Comparison of ENCODE assay signal across 17 cellular contexts in genomic region chr11:77448269-77448668, GRCh38.
"Had no signal": no experiment of that assay in that cellular context is flagged by ENCODE, and none has a peak within 500 bp of the region (broad histone marks: within the 10 kb centered on the region; RNA-seq: fewer than 3 reads in every experiment).

No MANE protein-coding gene starts in this region.

- H3K9ac ChIP-seq: parathyroid adenoma had no signal

- H3K9me3 ChIP-seq: esophagus squamous epithelium, left lung, tibial artery had no signal

- H3K27me3 Mint-ChIP-seq: activated CD4-positive, alpha-beta T cell treated with anti-CD3 and anti-CD28 coated beads, Interleukin-2, amount 10 ng/mL, durations not matched to agents 24 days and 14 days; memory B cell; naive thymus-derived CD8-positive, alpha-beta T cell; stimulated activated naive B cell treated with anti-CD40 and anti-IgM and Interleukin-4, amounts not matched to agents 10 μg/mL and 1 μg/mL and 100 μg/mL, for 72 hours had no signal

- H3K36me3 Mint-ChIP-seq: memory B cell; naive thymus-derived CD8-positive, alpha-beta T cell; stimulated activated naive B cell treated with anti-CD40 and anti-IgM and Interleukin-4, amounts not matched to agents 10 μg/mL and 1 μg/mL and 100 μg/mL, for 72 hours had no signal

- DNase-seq: activated CD4-positive, CD25-positive, alpha-beta regulatory T cell; activated CD8-positive, alpha-beta memory T cell treated with anti-CD3 and anti-CD28 coated beads for 24 hours; activated naive CD4-positive, alpha-beta T cell treated with Interleukin-2 at 50 U/mL for 16 hours; effector CD4-positive, alpha-beta T cell; esophagus squamous epithelium; kidney; left lung; naive thymus-derived CD8-positive, alpha-beta T cell; retina; stimulated activated CD4-positive, alpha-beta T cell treated with anti-CD3 and anti-CD28 coated beads, Interleukin-15, amount 100 ng/mL, for 24 hours; stimulated activated CD4-positive, alpha-beta T cell treated with anti-CD3 and anti-CD28 coated beads, Interleukin-4, amount 100 ng/mL, for 1 hour; tibial artery had no signal

- ATAC-seq: left lung had no signal

- H2AFZ ChIP-seq: hepatocyte, parathyroid adenoma had no signal

- H3K79me2 ChIP-seq: parathyroid adenoma had no signal

- H3K36me3 ChIP-seq: esophagus squamous epithelium, left lung, tibial artery had no signal

- H3K4me1 ChIP-seq: parathyroid adenoma, tibial artery had no signal

- H3K27me3 ChIP-seq: esophagus squamous epithelium, hepatocyte, left lung, tibial artery had no signal

- H3K9me3 Mint-ChIP-seq: activated CD4-positive, alpha-beta T cell treated with anti-CD3 and anti-CD28 coated beads, Interleukin-2, amount 10 ng/mL, durations not matched to agents 24 days and 14 days; memory B cell; naive thymus-derived CD8-positive, alpha-beta T cell; stimulated activated naive B cell treated with anti-CD40 and anti-IgM and Interleukin-4, amounts not matched to agents 10 μg/mL and 1 μg/mL and 100 μg/mL, for 72 hours had no signal

- H3K27ac ChIP-seq: esophagus squamous epithelium, hepatocyte, parathyroid adenoma, tibial artery had no signal

- H3K4me3 ChIP-seq: esophagus squamous epithelium, hepatocyte, left lung, tibial artery had no signal

- H3K4me3 Mint-ChIP-seq: memory B cell had no signal

- H3K4me2 ChIP-seq: hepatocyte had no signal
